ENCODE assay signal across 1 cellular context in the genomic region with DNA sequence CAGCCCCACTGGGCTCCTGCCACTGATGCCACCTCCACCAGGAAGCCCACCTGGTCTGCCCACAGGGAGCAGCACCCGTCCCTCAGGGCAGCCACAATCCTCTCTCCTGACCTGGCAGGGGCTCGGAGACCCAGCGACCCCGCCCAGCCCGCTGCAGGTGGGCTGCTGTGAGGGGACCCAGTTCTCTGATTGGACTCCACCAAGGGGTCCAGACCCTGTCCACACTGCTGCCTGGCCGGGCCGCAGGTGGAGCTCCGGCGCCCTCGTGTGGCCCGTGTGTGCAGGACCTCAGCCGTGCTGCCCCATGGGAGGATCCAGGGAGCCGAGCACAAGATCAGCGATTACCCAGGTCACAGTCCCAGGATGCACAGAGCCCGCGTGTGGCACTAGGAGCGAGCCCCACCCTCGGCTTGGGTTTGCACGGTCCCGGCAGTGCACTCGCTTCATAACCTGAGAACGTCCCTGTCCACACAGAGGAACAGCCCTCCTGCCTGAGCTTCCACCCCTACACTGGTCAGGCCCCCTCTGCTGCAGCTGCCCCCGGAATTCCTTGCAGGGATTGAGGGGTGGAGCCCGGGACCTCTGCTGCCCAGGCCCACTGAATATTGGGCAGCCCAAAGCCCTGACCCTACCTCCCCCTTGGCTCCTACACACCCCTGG.
TF ChIP-seq lines count a peak whose summit lies in the region.

No MANE protein-coding gene starts in this region.

TF ChIP-seq in HEK293, 187 proteins besides CTCF, POLR2A, EP300 and RAD21 (continued from another document and continues in another):
- TF ChIP-seq ZNF518A (tag by site-specific recombination; conservative IDR thresholded peaks at IDR 0.05; ENCODE audit: low read depth) = no peak
- no peak for TF ChIP-seq ZNF596 (tag by site-specific recombination; IDR thresholded peaks at IDR 0.05)
- TF ChIP-seq GLI4 (tag by site-specific recombination; IDR thresholded peaks at IDR 0.05) = no peak
- no peak for TF ChIP-seq ZSCAN16 (tag by site-specific recombination; IDR thresholded peaks at IDR 0.05)
- no peak for TF ChIP-seq YY2 (tag by site-specific recombination; IDR thresholded peaks at IDR 0.05)
- TF ChIP-seq ZNF155 (tag by site-specific recombination; IDR thresholded peaks at IDR 0.05) = no peak
- TF ChIP-seq ZNF610 (tag by site-specific recombination; IDR thresholded peaks at IDR 0.05; ENCODE audit: borderline replicate concordance) = no peak
- 0 out of 2 replicates have a peak, but pooled peaks have one; percentile 15 for TF ChIP-seq ZSCAN23 (tag by site-specific recombination; IDR thresholded peaks at IDR 0.05)
- TF ChIP-seq, protein P1, sequence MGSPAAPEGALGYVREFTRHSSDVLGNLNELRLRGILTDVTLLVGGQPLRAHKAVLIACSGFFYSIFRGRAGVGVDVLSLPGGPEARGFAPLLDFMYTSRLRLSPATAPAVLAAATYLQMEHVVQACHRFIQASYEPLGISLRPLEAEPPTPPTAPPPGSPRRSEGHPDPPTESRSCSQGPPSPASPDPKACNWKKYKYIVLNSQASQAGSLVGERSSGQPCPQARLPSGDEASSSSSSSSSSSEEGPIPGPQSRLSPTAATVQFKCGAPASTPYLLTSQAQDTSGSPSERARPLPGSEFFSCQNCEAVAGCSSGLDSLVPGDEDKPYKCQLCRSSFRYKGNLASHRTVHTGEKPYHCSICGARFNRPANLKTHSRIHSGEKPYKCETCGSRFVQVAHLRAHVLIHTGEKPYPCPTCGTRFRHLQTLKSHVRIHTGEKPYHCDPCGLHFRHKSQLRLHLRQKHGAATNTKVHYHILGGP (tag by site-specific recombination; IDR thresholded peaks at IDR 0.05) = no peak
- no peak for TF ChIP-seq FEZF1 (tag by site-specific recombination; IDR thresholded peaks at IDR 0.05)
- no peak for TF ChIP-seq SCRT2 (tag by site-specific recombination; IDR thresholded peaks at IDR 0.05)
- TF ChIP-seq HOXC10 (CRISPR knock-in tag; IDR thresholded peaks at IDR 0.05) = no peak
- TF ChIP-seq, protein P2, sequence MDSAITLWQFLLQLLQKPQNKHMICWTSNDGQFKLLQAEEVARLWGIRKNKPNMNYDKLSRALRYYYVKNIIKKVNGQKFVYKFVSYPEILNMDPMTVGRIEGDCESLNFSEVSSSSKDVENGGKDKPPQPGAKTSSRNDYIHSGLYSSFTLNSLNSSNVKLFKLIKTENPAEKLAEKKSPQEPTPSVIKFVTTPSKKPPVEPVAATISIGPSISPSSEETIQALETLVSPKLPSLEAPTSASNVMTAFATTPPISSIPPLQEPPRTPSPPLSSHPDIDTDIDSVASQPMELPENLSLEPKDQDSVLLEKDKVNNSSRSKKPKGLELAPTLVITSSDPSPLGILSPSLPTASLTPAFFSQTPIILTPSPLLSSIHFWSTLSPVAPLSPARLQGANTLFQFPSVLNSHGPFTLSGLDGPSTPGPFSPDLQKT (IDR thresholded peaks at IDR 0.05; ENCODE audit: borderline replicate concordance, low read depth, low read length) = no peak
- TF ChIP-seq, protein P3, sequence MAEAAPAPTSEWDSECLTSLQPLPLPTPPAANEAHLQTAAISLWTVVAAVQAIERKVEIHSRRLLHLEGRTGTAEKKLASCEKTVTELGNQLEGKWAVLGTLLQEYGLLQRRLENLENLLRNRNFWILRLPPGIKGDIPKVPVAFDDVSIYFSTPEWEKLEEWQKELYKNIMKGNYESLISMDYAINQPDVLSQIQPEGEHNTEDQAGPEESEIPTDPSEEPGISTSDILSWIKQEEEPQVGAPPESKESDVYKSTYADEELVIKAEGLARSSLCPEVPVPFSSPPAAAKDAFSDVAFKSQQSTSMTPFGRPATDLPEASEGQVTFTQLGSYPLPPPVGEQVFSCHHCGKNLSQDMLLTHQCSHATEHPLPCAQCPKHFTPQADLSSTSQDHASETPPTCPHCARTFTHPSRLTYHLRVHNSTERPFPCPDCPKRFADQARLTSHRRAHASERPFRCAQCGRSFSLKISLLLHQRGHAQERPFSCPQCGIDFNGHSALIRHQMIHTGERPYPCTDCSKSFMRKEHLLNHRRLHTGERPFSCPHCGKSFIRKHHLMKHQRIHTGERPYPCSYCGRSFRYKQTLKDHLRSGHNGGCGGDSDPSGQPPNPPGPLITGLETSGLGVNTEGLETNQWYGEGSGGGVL (tag by site-specific recombination; IDR thresholded peaks at IDR 0.05) = no peak
- no peak for TF ChIP-seq ZNF366 (tag by site-specific recombination; conservative IDR thresholded peaks at IDR 0.05)
- TF ChIP-seq, protein P4, sequence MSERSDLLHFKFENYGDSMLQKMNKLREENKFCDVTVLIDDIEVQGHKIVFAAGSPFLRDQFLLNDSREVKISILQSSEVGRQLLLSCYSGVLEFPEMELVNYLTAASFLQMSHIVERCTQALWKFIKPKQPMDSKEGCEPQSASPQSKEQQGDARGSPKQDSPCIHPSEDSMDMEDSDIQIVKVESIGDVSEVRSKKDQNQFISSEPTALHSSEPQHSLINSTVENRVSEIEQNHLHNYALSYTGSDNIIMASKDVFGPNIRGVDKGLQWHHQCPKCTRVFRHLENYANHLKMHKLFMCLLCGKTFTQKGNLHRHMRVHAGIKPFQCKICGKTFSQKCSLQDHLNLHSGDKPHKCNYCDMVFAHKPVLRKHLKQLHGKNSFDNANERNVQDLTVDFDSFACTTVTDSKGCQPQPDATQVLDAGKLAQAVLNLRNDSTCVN (tag by site-specific recombination; optimal IDR thresholded peaks at IDR 0.05) = peak; percentile 33
- TF ChIP-seq KLF8 (tag by site-specific recombination; IDR thresholded peaks at IDR 0.05) = peak; percentile 56; the same call in 1 of the 2 replicates
- TF ChIP-seq ZNF112 (tag by site-specific recombination; IDR thresholded peaks at IDR 0.05) = no peak
- no peak for TF ChIP-seq ZNF677 (tag by site-specific recombination; IDR thresholded peaks at IDR 0.05)
- TF ChIP-seq PRDM10 (tag by site-specific recombination; IDR thresholded peaks at IDR 0.05) = 0 out of 2 replicates have a peak, but pooled peaks have one; percentile 19
- no peak for TF ChIP-seq ZNF23 (tag by site-specific recombination; IDR thresholded peaks at IDR 0.05; ENCODE audit: borderline replicate concordance)
- TF ChIP-seq ZBTB8A (tag by site-specific recombination; IDR thresholded peaks at IDR 0.05) = no peak
- TF ChIP-seq ZNF274 (IDR thresholded peaks at IDR 0.05; ENCODE audit: low read length) = no peak
- no peak for TF ChIP-seq ZNF274 (tag by site-specific recombination; IDR thresholded peaks at IDR 0.05; ENCODE audit: borderline replicate concordance)
- peak; percentile 90 for TF ChIP-seq ZBTB7A (tag by site-specific recombination; IDR thresholded peaks at IDR 0.05; ENCODE audit: low read depth)
- TF ChIP-seq PRDM4 (tag by site-specific recombination; IDR thresholded peaks at IDR 0.05) = no peak
- TF ChIP-seq ZSCAN18 (tag by site-specific recombination; IDR thresholded peaks at IDR 0.05) = no peak
- TF ChIP-seq ZNF580 (tag by site-specific recombination; IDR thresholded peaks at IDR 0.05) = peak; percentile 75
- TF ChIP-seq ZBTB21 (tag by site-specific recombination; IDR thresholded peaks at IDR 0.05) = no peak
- TF ChIP-seq ZSCAN30 (tag by site-specific recombination; IDR thresholded peaks at IDR 0.05) = peak; percentile 45; the same call in 1 of the 2 replicates
- no peak for TF ChIP-seq ZFP37 (tag by site-specific recombination; IDR thresholded peaks at IDR 0.05)
- TF ChIP-seq, protein P5, sequence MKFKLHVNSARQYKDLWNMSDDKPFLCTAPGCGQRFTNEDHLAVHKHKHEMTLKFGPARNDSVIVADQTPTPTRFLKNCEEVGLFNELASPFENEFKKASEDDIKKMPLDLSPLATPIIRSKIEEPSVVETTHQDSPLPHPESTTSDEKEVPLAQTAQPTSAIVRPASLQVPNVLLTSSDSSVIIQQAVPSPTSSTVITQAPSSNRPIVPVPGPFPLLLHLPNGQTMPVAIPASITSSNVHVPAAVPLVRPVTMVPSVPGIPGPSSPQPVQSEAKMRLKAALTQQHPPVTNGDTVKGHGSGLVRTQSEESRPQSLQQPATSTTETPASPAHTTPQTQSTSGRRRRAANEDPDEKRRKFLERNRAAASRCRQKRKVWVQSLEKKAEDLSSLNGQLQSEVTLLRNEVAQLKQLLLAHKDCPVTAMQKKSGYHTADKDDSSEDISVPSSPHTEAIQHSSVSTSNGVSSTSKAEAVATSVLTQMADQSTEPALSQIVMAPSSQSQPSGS (tag by site-specific recombination; IDR thresholded peaks at IDR 0.05; ENCODE audit: low read depth) = no peak
- peak; percentile 85 for TF ChIP-seq ZNF600 (tag by site-specific recombination; IDR thresholded peaks at IDR 0.05)
- no peak for TF ChIP-seq ZNF521 (tag by site-specific recombination; IDR thresholded peaks at IDR 0.05)
